ENCODE assay signal across 10 cellular contexts in the genomic region with DNA sequence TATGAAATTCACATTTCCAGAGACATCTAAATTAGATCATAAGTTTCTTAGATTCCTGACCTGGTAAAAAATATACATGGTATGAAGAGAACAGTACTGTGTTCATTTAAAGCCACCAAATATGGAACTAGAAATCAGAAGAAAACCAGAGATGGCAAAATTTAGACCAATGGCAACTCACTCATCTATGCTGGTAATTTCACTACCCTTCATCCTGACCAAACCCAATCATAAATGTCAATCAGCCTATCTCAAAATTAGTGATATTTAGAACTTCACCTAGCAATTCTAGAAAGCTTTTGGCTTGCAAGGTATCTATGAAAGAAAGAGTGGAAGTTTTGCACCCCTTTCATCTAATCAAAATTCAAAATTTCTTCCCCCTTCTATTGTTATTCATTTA.
DNase-seq lines count a peak whose midpoint lies in the region; ATAC-seq and TF ChIP-seq lines count a peak whose summit lies in the region.
"Had no signal": no experiment of that assay in that cellular context is flagged by ENCODE, and none has a peak within 500 bp of the region (broad histone marks: within the 10 kb centered on the region; RNA-seq: fewer than 3 reads in every experiment).

No MANE protein-coding gene starts in this region.

- H3K27me3 Mint-ChIP-seq in activated naive CD8-positive, alpha-beta T cell treated with anti-CD3 and anti-CD28 coated beads, Interleukin-2, amount 50 U/mL, for 24 hours: peaks cover 7% of the 10 kb centered on the region
- H3K27me3 Mint-ChIP-seq in MCF 10A (ENCODE audit: insufficient read depth, unreplicated experiment): peaks cover 100% of the 10 kb centered on the region

- H4K20me1 ChIP-seq in mammary epithelial cell (ENCODE audit: insufficient read depth, low read length): no peaks in the 10 kb centered on the region
- H4K20me1 ChIP-seq: BLaER1 had no signal

- peaks cover 56% of the 10 kb centered on the region for H3K4me1 Mint-ChIP-seq in activated naive CD8-positive, alpha-beta T cell treated with anti-CD3 and anti-CD28 coated beads, Interleukin-2, amount 50 U/mL, for 24 hours
- H3K4me1 Mint-ChIP-seq in MCF 10A (ENCODE audit: insufficient read depth, unreplicated experiment): peaks cover 8% of the 10 kb centered on the region

- H3K36me3 Mint-ChIP-seq in activated naive CD8-positive, alpha-beta T cell treated with anti-CD3 and anti-CD28 coated beads, Interleukin-2, amount 50 U/mL, for 24 hours (ENCODE audit: low read depth): peaks cover 9% of the 10 kb centered on the region
- H3K36me3 Mint-ChIP-seq in MCF 10A (ENCODE audit: insufficient read depth, unreplicated experiment): no peaks in the 10 kb centered on the region

- TF ChIP-seq CTCF in breast epithelium (IDR thresholded peaks at IDR 0.05) (no peak), mammary epithelial cell (conservative IDR thresholded peaks at IDR 0.05 in 1 of 2, IDR thresholded peaks at IDR 0.05 in 1 of 2; ENCODE audit: extremely low read depth in 1 of 2, insufficient read depth in 1 of 2, low read depth in 1 of 2, low read length in 2 of 2) (no peak), MCF 10A (IDR thresholded peaks at IDR 0.05; ENCODE audit: unreplicated experiment) (no peak)

- no TSS peak for BruUV-seq in mammary epithelial cell (replicated peaks; lab: Mats Ljungman, UMichigan)
- BruUV-seq in MCF 10A (replicated peaks; lab: Mats Ljungman, UMichigan): no TSS peak

- peak overlapping the region; percentile 80 to 82 for H3K27ac ChIP-seq in breast epithelium
- H3K27ac ChIP-seq in mammary epithelial cell (ENCODE audit: insufficient read depth, low read depth, low read length): no peak overlapping the region
- H3K27ac ChIP-seq: BLaER1 had no signal

- H3K27me3 ChIP-seq in breast epithelium: no peaks in the 10 kb centered on the region
- peaks cover 27% of the 10 kb centered on the region for H3K27me3 ChIP-seq in mammary epithelial cell (ENCODE audit: insufficient read depth, low read length)
- H3K27me3 ChIP-seq: BLaER1 had no signal

- H3K9me3 ChIP-seq in breast epithelium (no peaks in the 10 kb centered on the region), mammary epithelial cell (replicated peaks; ENCODE audit: insufficient read depth, low read length) (no peaks in the 10 kb centered on the region)
- H3K9me3 ChIP-seq: BLaER1 had no signal

- dilution Hi-C loops in mammary epithelial cell (cut with HindIII; ENCODE audit: low sequenced_read_pairs): no loop called here

- H2AFZ ChIP-seq in mammary epithelial cell (ENCODE audit: low read depth, low read length): no peak overlapping the region

- no peak overlapping the region for H3K4me2 ChIP-seq in mammary epithelial cell (ENCODE audit: insufficient read depth, low read depth, low read length)
- H3K4me2 ChIP-seq: BLaER1 had no signal

- ATAC-seq in HG03103 (IDR thresholded peaks at IDR 0.05; ENCODE audit: low read depth, unreplicated experiment): peak; percentile 20
- peak; percentile 45 for ATAC-seq in activated naive CD8-positive, alpha-beta T cell treated with anti-CD3 and anti-CD28 coated beads, Interleukin-2, amount 50 U/mL, for 24 hours
- ATAC-seq: Panc1 had no signal

- TF ChIP-seq POLR2A in breast epithelium (IDR thresholded peaks at IDR 0.05): no peak

- in situ Hi-C loops in mammary epithelial cell (cut with MboI; ENCODE audit: low sequenced_read_pairs in 2 of 2): no loop called here

- H3K4me1 ChIP-seq in breast epithelium (peaks cover 0 to 6% of the 10 kb centered on the region in 2 donors), mammary epithelial cell (ENCODE audit: insufficient read depth, low read length) (peaks cover 15% of the 10 kb centered on the region)
- H3K4me1 ChIP-seq: BLaER1 had no signal

- H3K4me3 ChIP-seq in breast epithelium: no peak overlapping the region
- no peak overlapping the region for H3K4me3 ChIP-seq in mammary epithelial cell (replicated peaks in 1 of 3; ENCODE audit: insufficient read depth in 1 of 3, low read depth in 2 of 3, low read length in 3 of 3)
- H3K4me3 ChIP-seq: BLaER1 had no signal

- H3K79me2 ChIP-seq in mammary epithelial cell (ENCODE audit: insufficient read depth, low read length): no peaks in the 10 kb centered on the region

- H3K36me3 ChIP-seq in breast epithelium: no peaks in the 10 kb centered on the region
- no peaks in the 10 kb centered on the region for H3K36me3 ChIP-seq in mammary epithelial cell (ENCODE audit: insufficient read depth, low read length)
- H3K36me3 ChIP-seq: BLaER1 had no signal

- peaks cover 6% of the 10 kb centered on the region for H3K9me3 Mint-ChIP-seq in activated naive CD8-positive, alpha-beta T cell treated with anti-CD3 and anti-CD28 coated beads, Interleukin-2, amount 50 U/mL, for 24 hours
- no peaks in the 10 kb centered on the region for H3K9me3 Mint-ChIP-seq in MCF 10A (ENCODE audit: unreplicated experiment)

- intact Hi-C loops in breast epithelium (cut with DNase I; ENCODE audit: low total_unique reads): no loop called here
- intact Hi-C loops in mammary epithelial cell (cut with micrococcal nuclease): loop anchor here (2.0 to 5.0 kb wide), 3 partner anchors 22 to 106 kb away; a partner anchor contains a TSS
- intact Hi-C loops in MCF 10A (cut with micrococcal nuclease): loop anchor here (5.0 kb wide), 1 partner anchor 291 kb away; a partner anchor contains a TSS

- DNase-seq in breast epithelium (ENCODE audit: low spot score in 2 of 2) (no peak), mammary epithelial cell (no peak), NCI-H2171 treated with DMSO at 0.1 percent for 48 hours (lab: John Stamatoyannopoulos, UW) (no peak), Ammon's horn (ENCODE audit: low spot score) (no peak), MCF 10A (ENCODE audit: unreplicated experiment) (no peak), SKM-1 (lab: John Stamatoyannopoulos, UW; ENCODE audit: unreplicated experiment) (no peak)
- no peak for DNase-seq in activated naive CD8-positive, alpha-beta T cell treated with anti-CD3 and anti-CD28 coated beads, Interleukin-2, amount 50 U/mL, for 24 hours

- peak overlapping the region; percentile 42 for H3K4me3 Mint-ChIP-seq in activated naive CD8-positive, alpha-beta T cell treated with anti-CD3 and anti-CD28 coated beads, Interleukin-2, amount 50 U/mL, for 24 hours
- H3K4me3 Mint-ChIP-seq in MCF 10A (ENCODE audit: unreplicated experiment): no peak overlapping the region

- no peak overlapping the region for H3K9ac ChIP-seq in mammary epithelial cell (ENCODE audit: insufficient read depth, low read length)
- H3K9ac ChIP-seq: BLaER1 had no signal

- peak overlapping the region; percentile 81 for H3K27ac Mint-ChIP-seq in activated naive CD8-positive, alpha-beta T cell treated with anti-CD3 and anti-CD28 coated beads, Interleukin-2, amount 50 U/mL, for 24 hours
- H3K27ac Mint-ChIP-seq in MCF 10A (ENCODE audit: low read depth, unreplicated experiment): no peak overlapping the region

- CTCF ChIA-PET in mammary epithelial cell (lab: Charles Lee; ENCODE audit: low non-redundant PET): no interaction called here
- CTCF ChIA-PET in MCF 10A (lab: Yijun Ruan, JAX): interaction anchor here (1.0 to 1.5 kb wide), 3 partner anchors 34 to 151 kb away, joined by 3 to 4 read pairs (median 3); no protein-coding TSS in a partner anchor

- POLR2A ChIA-PET in MCF 10A (lab: Yijun Ruan, JAX): interaction anchor here (0.6 to 2.8 kb wide), 16 partner anchors 9 to 910 kb away, joined by 3 to 12 read pairs (median 4); no protein-coding TSS in a partner anchor
